Comparison of ENCODE assay signal across 23 cellular contexts in the genomic region with DNA sequence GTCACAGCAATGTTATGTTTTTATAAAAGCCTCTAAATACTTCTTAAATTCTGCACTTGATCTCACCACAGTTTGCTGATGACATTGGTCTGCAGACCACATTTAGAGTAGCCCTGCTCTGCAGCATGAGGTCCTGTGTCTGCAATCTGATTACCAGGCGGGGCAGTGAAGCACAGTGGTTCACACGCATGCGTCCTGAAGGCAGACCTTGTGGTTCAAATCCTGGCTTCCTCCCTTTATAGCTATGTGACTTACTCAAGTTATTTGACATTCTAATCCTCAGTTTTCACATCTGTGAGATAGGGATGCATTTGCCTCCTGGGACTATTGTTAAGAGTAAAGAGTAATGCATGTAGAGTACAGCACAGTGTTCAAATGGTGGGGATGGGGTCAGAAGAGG. TPM values are rescaled to one million over a fixed set of nuclear protein-coding genes. Genes with fewer than 3 reads are reported as not detected.
"Had no signal": no experiment of that assay in that cellular context is flagged by ENCODE, and none has a peak within 500 bp of the region (broad histone marks: within the 10 kb centered on the region; RNA-seq: fewer than 3 reads in every experiment).

No MANE protein-coding gene starts in this region.

- H3K27me3 ChIP-seq: neural progenitor cell, thyroid gland, vagina had no signal

- H3K27ac ChIP-seq: lower lobe of right lung, neural progenitor cell, psoas muscle, thyroid gland, vagina had no signal

- ATAC-seq: effector memory CD8-positive, alpha-beta T cell; left ventricle myocardium superior; lower lobe of right lung; mucosa of descending colon; right cardiac atrium; stimulated activated naive CD8-positive, alpha-beta T cell treated with anti-CD3 and anti-CD28 coated beads, Interleukin-15, amount 100 ng/mL, for 72 hours had no signal

- H2AFZ ChIP-seq: neural progenitor cell had no signal

- H3K4me3 ChIP-seq: lower lobe of right lung, mucosa of descending colon, neural progenitor cell, psoas muscle, thyroid gland, vagina had no signal

- H3K9ac ChIP-seq: neural progenitor cell had no signal

- H3K9me3 ChIP-seq: lower lobe of right lung, mucosa of descending colon, psoas muscle, thyroid gland, vagina had no signal

- FAIRE-seq: endometrium, frontal cortex, small intestine had no signal

- H3K4me2 ChIP-seq: neural progenitor cell had no signal

- H3K4me1 ChIP-seq: lower lobe of right lung, neural progenitor cell, psoas muscle, thyroid gland, vagina had no signal

- DNase-seq: cortex of kidney; effector memory CD8-positive, alpha-beta T cell; hypothalamus; immature natural killer cell; islet precursor cell; left ventricle myocardium superior; lower lobe of right lung; mucosa of descending colon; naive B cell; posterior cingulate gyrus; psoas muscle; right cardiac atrium; small intestine; stimulated activated CD4-positive, alpha-beta T cell treated with anti-CD3 and anti-CD28 coated beads, Interleukin-15, amount 100 ng/mL, for 24 hours; stimulated activated CD4-positive, alpha-beta T cell treated with anti-CD3 and anti-CD28 coated beads, Interleukin-2, amount 100 ng/mL, for 48 hours; stimulated activated CD8-positive, alpha-beta memory T cell treated with anti-CD3 and anti-CD28 coated beads, Interleukin-4, amount 100 ng/mL, for 48 hours; stimulated activated naive CD4-positive, alpha-beta T cell; stimulated activated naive CD8-positive, alpha-beta T cell treated with anti-CD3 and anti-CD28 coated beads, Interleukin-15, amount 100 ng/mL, for 72 hours; thyroid gland had no signal

- H3K36me3 ChIP-seq: lower lobe of right lung, neural progenitor cell, thyroid gland, vagina had no signal

RNA-seq across cellular contexts. Expression of gene BMAL2, which starts 50.3 kb away (rescaled TPM):
- polyA plus RNA-seq: immature natural killer cell had no signal
